Comparison of ENCODE assay signal across 8 cellular contexts in genomic region chr16:67667817-67668494, GRCh38. TPM values are rescaled to one million over a fixed set of nuclear protein-coding genes. Genes with fewer than 3 reads are reported as not detected.
DNase-seq lines count a peak whose midpoint lies in the region; ATAC-seq and TF ChIP-seq lines count a peak whose summit lies in the region.

No MANE protein-coding gene starts in this region.

- H3K9ac ChIP-seq in DND-41 (ENCODE audit: low read depth, low read length) (peak overlapping the region; percentile 94), Karpas-422 (ENCODE audit: low read length) (peak overlapping the region; percentile 92)

- peak; percentile 57 for TF ChIP-seq CTCF in DND-41 (IDR thresholded peaks at IDR 0.05; ENCODE audit: borderline replicate concordance, extremely low read depth, low read length, poor library complexity, severe bottlenecking)
- TF ChIP-seq CTCF in tibial nerve (IDR thresholded peaks at IDR 0.05) = peak; percentile 65 to 95 (median 86)

- no peaks in the 10 kb centered on the region for H3K9me2 ChIP-seq in Karpas-422 (replicated peaks; ENCODE audit: insufficient read depth, low read length)

- H3K4me3 ChIP-seq in DND-41 (ENCODE audit: low read depth in 1 of 2, low read length in 2 of 2) = peak overlapping the region in 1 of 2 experiments; percentile 96; a peak in 2 of 4 replicates
- peak overlapping the region; percentile 83; the same call in 1 of the 2 replicates for H3K4me3 ChIP-seq in Karpas-422 (ENCODE audit: low read length)
- no peak overlapping the region for H3K4me3 ChIP-seq in SJSA1
- peak overlapping the region in 3 of 4 donors; percentile 70 to 83 (median 79) for H3K4me3 ChIP-seq in tibial nerve

- 16 to 35% methylated on average over 10 to 15 of the region's 18 CpGs for WGBS in tibial nerve, 2 donors

- H3K27ac ChIP-seq in DND-41 (ENCODE audit: low read length) = no peak overlapping the region
- H3K27ac ChIP-seq in Karpas-422 (ENCODE audit: low read length) = peak overlapping the region; percentile 91
- no peak overlapping the region for H3K27ac ChIP-seq in SJSA1
- peak overlapping the region; percentile 90 to 95 (median 92) for H3K27ac ChIP-seq in tibial nerve

- H3K9me3 ChIP-seq in DND-41 (ENCODE audit: insufficient read depth, low read length, severe bottlenecking) = no peaks in the 10 kb centered on the region
- H3K9me3 ChIP-seq in Karpas-422 (ENCODE audit: low read length) = no peaks in the 10 kb centered on the region
- H3K9me3 ChIP-seq in SJSA1 (replicated peaks) = peaks cover 2% of the 10 kb centered on the region; the same call in 1 of the 2 replicates
- no peaks in the 10 kb centered on the region for H3K9me3 ChIP-seq in tibial nerve

- DNase-seq in DND-41 (peak; percentile 81), Karpas-422 (peak; percentile 98), SJSA1 (ENCODE audit: low read depth in 1 of 2, low spot score in 2 of 2) (peak; percentile 91 to 95), glomerular visceral epithelial cell (ENCODE audit: extremely low spot score) (peak; percentile 91), pons (ENCODE audit: low spot score) (peak; percentile 88), tibial nerve (ENCODE audit: low spot score in 2 of 2) (peak; percentile 67 to 71)
- DNase-seq in activated naive CD4-positive, alpha-beta T cell treated with anti-CD3 and anti-CD28 coated beads, Interleukin-2, amount 50 U/mL, for 16 hours = peak; percentile 84

- H3K27me3 ChIP-seq in DND-41 (ENCODE audit: insufficient read depth, low read length, poor library complexity) (no peaks in the 10 kb centered on the region), Karpas-422 (ENCODE audit: low read length) (no peaks in the 10 kb centered on the region), SJSA1 (replicated peaks) (no peaks in the 10 kb centered on the region), tibial nerve (no peaks in the 10 kb centered on the region)

- H4K20me1 ChIP-seq in DND-41 (ENCODE audit: insufficient read depth, low read length) = peaks cover 2% of the 10 kb centered on the region; the same call in 1 of the 2 replicates
- H4K20me1 ChIP-seq in Karpas-422 (ENCODE audit: insufficient read depth, low read depth, low read length) = no peaks in the 10 kb centered on the region

- H2AFZ ChIP-seq in DND-41 (ENCODE audit: low read depth, low read length) (peak overlapping the region; percentile 98; the same call in 1 of the 2 replicates), Karpas-422 (ENCODE audit: low read length) (no peak overlapping the region)

- TF ChIP-seq EP300 in tibial nerve (IDR thresholded peaks at IDR 0.05) = peak in 1 of 2 donors; percentile 70

- peak in 1 of 2 donors; percentile 25 for TF ChIP-seq POLR2A in tibial nerve (IDR thresholded peaks at IDR 0.05)

- ATAC-seq in DND-41 (ENCODE audit: insufficient read depth, low read depth) = peak; percentile 75
- ATAC-seq in GM21717 (IDR thresholded peaks at IDR 0.05; ENCODE audit: unreplicated experiment) = peak; percentile 64

- peaks cover 10% of the 10 kb centered on the region for H3K79me2 ChIP-seq in DND-41 (ENCODE audit: insufficient read depth, low read length)
- H3K79me2 ChIP-seq in Karpas-422 (ENCODE audit: low read length) = 0 out of 2 replicates have a peak, but pooled peaks cover under 1% of the 10 kb centered on the region

- peaks cover 16% of the 10 kb centered on the region for H3K36me3 ChIP-seq in DND-41 (ENCODE audit: insufficient read depth, low read length)
- H3K36me3 ChIP-seq in Karpas-422 (ENCODE audit: insufficient read depth, low read length) = no peaks in the 10 kb centered on the region
- no peaks in the 10 kb centered on the region for H3K36me3 ChIP-seq in SJSA1
- peaks cover 0 to 21% (median 0%) of the 10 kb centered on the region in 3 donors for H3K36me3 ChIP-seq in tibial nerve

- H3K4me1 ChIP-seq in DND-41 (ENCODE audit: insufficient read depth, low read length) (peaks cover 34% of the 10 kb centered on the region), Karpas-422 (ENCODE audit: low read length) (peaks cover 54% of the 10 kb centered on the region), SJSA1 (replicated peaks) (peaks cover 25% of the 10 kb centered on the region), tibial nerve (peaks cover 0 to 45% (median 27%) of the 10 kb centered on the region in 4 donors)

- H3K4me2 ChIP-seq in DND-41 (ENCODE audit: insufficient read depth, low read length) (peak overlapping the region; percentile 100), Karpas-422 (ENCODE audit: low read depth, low read length, poor library complexity, severe bottlenecking) (peak overlapping the region; percentile 92)

RNA-seq across cellular contexts. Expression of gene C16orf86, which starts 1.3 kb away (rescaled TPM):
- total RNA-seq in Karpas-422 (2014; rRNA removed; shearing (Covaris generic); ENCODE audit: low replicate concordance) = 13.8 and 18.4 TPM in 2 replicates
- 0.32 TPM in 1 of 2 replicates, not detected in the other for total RNA-seq in SJSA1 (2014; rRNA removed; shearing (Covaris generic))
- total RNA-seq in tibial nerve = 10 to 100 TPM; 15.9 to 31.2 (median 25.5) TPM

RNA-seq across cellular contexts. Expression of gene ENKD1, which starts 1.4 kb away (rescaled TPM):
- total RNA-seq in Karpas-422 (2014; rRNA removed; shearing (Covaris generic); ENCODE audit: low replicate concordance) = 8.4 and 26.8 TPM in 2 replicates
- total RNA-seq in SJSA1 (2014; rRNA removed; shearing (Covaris generic)) = 5.1 TPM in 2 replicates
- total RNA-seq in tibial nerve = 10 to 100 TPM; 32.6 to 53.8 (median 45.6) TPM

RNA-seq across cellular contexts. Expression of gene PARD6A, which starts 7.2 kb away (rescaled TPM):
- total RNA-seq in Karpas-422 (2014; rRNA removed; shearing (Covaris generic); ENCODE audit: low replicate concordance) = 13.6 and 16.3 TPM in 2 replicates
- 0.26 TPM in 1 of 2 replicates, not detected in the other for total RNA-seq in SJSA1 (2014; rRNA removed; shearing (Covaris generic))
- 10 to 100 TPM in 2 of 4 donors, 1 to 10 TPM in 2; 3.7 to 16.2 (median 9.9) TPM for total RNA-seq in tibial nerve

RNA-seq across cellular contexts. Expression of gene ACD, which starts 7.9 kb away (rescaled TPM):
- 19.1 and 50.4 TPM in 2 replicates for total RNA-seq in Karpas-422 (2014; rRNA removed; shearing (Covaris generic); ENCODE audit: low replicate concordance)
- 22.6 and 33.0 TPM in 2 replicates for total RNA-seq in SJSA1 (2014; rRNA removed; shearing (Covaris generic))
- 10 to 100 TPM; 18.0 to 32.3 (median 20.7) TPM for total RNA-seq in tibial nerve

RNA-seq across cellular contexts. Expression of gene CARMIL2, which starts 23.0 kb away (rescaled TPM):
- 18.6 and 60.6 TPM in 2 replicates for total RNA-seq in Karpas-422 (2014; rRNA removed; shearing (Covaris generic); ENCODE audit: low replicate concordance)
- 5.2 and 7.6 TPM in 2 replicates for total RNA-seq in SJSA1 (2014; rRNA removed; shearing (Covaris generic))
- 1 to 10 TPM in 3 of 4 donors, under 1 TPM in 1; 0.66 to 6.5 (median 1.7) TPM for total RNA-seq in tibial nerve

Comparison
In these comparisons a context has a peak if more than half of its experiments do, and no peak if none do; other contexts are left out.
1. H3K27ac ChIP-seq: peak in Karpas-422 (single experiment) and tibial nerve (4 of 4); none in DND-41 (single experiment) and SJSA1 (single experiment).
2. RNA of gene C16orf86, which starts 1.3 kb away (total RNA-seq): 15.9 to 31.2 TPM in tibial nerve and 13.8 to 18.4 TPM in Karpas-422; 0.32 TPM in SJSA1; every median in the first group is over 10 times any median in the second.
3. Peak in every context shown above with its lines, with median percentiles within 50 percentile points of each other: DNase-seq.